ENCODE assay signal across 10 cellular contexts in the genomic region with DNA sequence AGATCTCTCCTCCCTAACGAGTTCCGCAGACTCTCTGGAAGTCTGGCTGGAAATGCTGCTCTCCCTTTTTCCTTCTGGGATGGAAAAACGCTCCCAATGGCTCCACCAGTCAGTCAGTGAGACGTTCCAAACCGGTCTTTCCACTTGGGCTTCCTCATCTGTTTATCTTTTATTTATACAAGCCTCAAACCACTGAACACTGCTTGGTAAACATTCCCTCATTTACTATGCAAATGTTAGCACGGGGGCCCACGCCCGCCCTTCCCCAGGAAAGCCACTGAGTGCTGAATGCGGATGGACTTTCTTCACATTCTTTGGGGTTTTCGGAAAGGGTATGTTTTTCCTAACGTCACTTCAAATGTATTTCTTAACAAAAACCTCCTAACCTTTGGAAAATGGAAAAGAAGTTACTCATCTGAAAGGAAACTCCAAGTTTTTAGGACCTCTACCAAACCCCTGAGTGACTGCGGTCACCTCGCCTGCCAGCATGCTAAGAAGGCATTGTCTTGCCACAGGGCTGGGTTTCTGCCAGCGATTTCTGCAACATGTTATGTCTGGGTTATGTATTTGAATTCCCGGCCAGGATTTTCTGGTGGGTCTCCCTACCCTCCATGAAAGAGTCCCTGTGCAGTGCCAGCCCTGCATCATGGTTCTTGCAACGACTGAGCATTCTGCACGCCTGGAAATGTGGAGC. TPM values are rescaled to one million over a fixed set of nuclear protein-coding genes. Genes with fewer than 3 reads are reported as not detected.
DNase-seq lines count a peak whose midpoint lies in the region; ATAC-seq, FAIRE-seq and TF ChIP-seq lines count a peak whose summit lies in the region.
"Had no signal": no experiment of that assay in that cellular context is flagged by ENCODE, and none has a peak within 500 bp of the region (broad histone marks: within the 10 kb centered on the region; RNA-seq: fewer than 3 reads in every experiment).

No MANE protein-coding gene starts in this region.

- H3K9me3 ChIP-seq in endocrine pancreas (ENCODE audit: control insufficient read depth, low read length) (no peaks in the 10 kb centered on the region), trophoblast cell (ENCODE audit: insufficient read depth, low read depth, low read length) (peaks cover 2% of the 10 kb centered on the region)

- H4K8ac ChIP-seq in trophoblast cell (ENCODE audit: low read depth, low read length): no peak overlapping the region

- H4K91ac ChIP-seq in trophoblast cell (ENCODE audit: low read depth, low read length): no peak overlapping the region

- FAIRE-seq in H54 (lab: Jason Lieb, UNC): no peak
- FAIRE-seq: islet of Langerhans had no signal

- H3K4me3 ChIP-seq in endocrine pancreas (ENCODE audit: control insufficient read depth, insufficient read depth, low read length) (peak overlapping the region; percentile 4), trophoblast cell (ENCODE audit: low read depth, low read length) (no peak overlapping the region)

- DNase-seq in EH (ENCODE audit: low read depth) (peak; percentile 58), NCI-H2196 treated with DMSO at 0.1 percent for 48 hours (lab: John Stamatoyannopoulos, UW; ENCODE audit: unreplicated experiment) (peak; percentile 52), trophoblast cell (peak in 1 of 2 donors; percentile 35), pons (ENCODE audit: low spot score) (no peak), caudate nucleus (lab: John Stamatoyannopoulos, UW) (no peak), H54 (ENCODE audit: insufficient read length, low spot score) (no peak)
- DNase-seq: activated T-cell treated with anti-CD3 and anti-CD28 coated beads, Interleukin-2, amount 50 U/mL, for 4 hours had no signal

- H2BK12ac ChIP-seq in trophoblast cell (ENCODE audit: low read length): no peak overlapping the region

- H3K27ac ChIP-seq in trophoblast cell (ENCODE audit: low read depth, low read length) (no peak overlapping the region), caudate nucleus (ENCODE audit: low read depth, low read length) (no peak overlapping the region)

- H2BK120ac ChIP-seq in trophoblast cell (ENCODE audit: insufficient read depth, low read length, poor library complexity): no peak overlapping the region

- no peak overlapping the region for H2AK5ac ChIP-seq in trophoblast cell (ENCODE audit: low read length)

- H3K18ac ChIP-seq in trophoblast cell (ENCODE audit: low read length): no peak overlapping the region

- no peak overlapping the region for H3K4ac ChIP-seq in trophoblast cell (ENCODE audit: low read depth, low read length)

- H3K9ac ChIP-seq in endocrine pancreas (ENCODE audit: control insufficient read depth, insufficient read depth, low read length): no peak overlapping the region
- H3K9ac ChIP-seq in trophoblast cell (ENCODE audit: low read length): no peak overlapping the region

- H3K36me3 ChIP-seq in endocrine pancreas (ENCODE audit: control insufficient read depth, insufficient read depth, low read length): no peaks in the 10 kb centered on the region
- no peaks in the 10 kb centered on the region for H3K36me3 ChIP-seq in trophoblast cell (ENCODE audit: control insufficient read depth in 1 of 2, insufficient read depth in 2 of 2, low read length in 2 of 2)

- peak overlapping the region; percentile 11 for H2AFZ ChIP-seq in trophoblast cell (ENCODE audit: insufficient read depth, low read length, poor library complexity)

- no peak overlapping the region for H2BK5ac ChIP-seq in trophoblast cell (ENCODE audit: low read depth, low read length, poor library complexity)

- H3K4me2 ChIP-seq in trophoblast cell (ENCODE audit: low read length): no peak overlapping the region

- no peaks in the 10 kb centered on the region for H3K79me2 ChIP-seq in trophoblast cell (ENCODE audit: control insufficient read depth, insufficient read depth, low read length, poor library complexity)

- H3K23ac ChIP-seq in trophoblast cell (ENCODE audit: low read length): no peak overlapping the region

- H3K14ac ChIP-seq in trophoblast cell (ENCODE audit: low read length): no peak overlapping the region

- WGBS in trophoblast cell (ENCODE audit: extremely low coverage, insufficient coverage, insufficient read length): no CpG with 5 or more reads among the region's 17 CpGs

- no peaks in the 10 kb centered on the region for H3K79me1 ChIP-seq in trophoblast cell (ENCODE audit: low read length)

- TF ChIP-seq POLR2A in H54 (IDR thresholded peaks at IDR 0.05; ENCODE audit: low read depth, low read length): no peak

- no peak overlapping the region for H4K12ac ChIP-seq in trophoblast cell (ENCODE audit: low read depth, low read length)

- no peaks in the 10 kb centered on the region for H3K4me1 ChIP-seq in endocrine pancreas (ENCODE audit: control insufficient read depth, insufficient read depth, low read length)
- H3K4me1 ChIP-seq in trophoblast cell (ENCODE audit: control insufficient read depth in 1 of 2, insufficient read depth in 2 of 2, low read length in 2 of 2): peaks cover 5 to 7% of the 10 kb centered on the region in 2 experiments

- no peak for ATAC-seq in GM18519 (IDR thresholded peaks at IDR 0.05; ENCODE audit: low FRiP score, unreplicated experiment)
- ATAC-seq: activated T-cell treated with anti-CD3 and anti-CD28 coated beads, Interleukin-2, amount 50 U/mL, for 4 hours had no signal

- no peaks in the 10 kb centered on the region for H3K27me3 ChIP-seq in endocrine pancreas (ENCODE audit: control insufficient read depth, insufficient read depth, low read length)
- H3K27me3 ChIP-seq in trophoblast cell (ENCODE audit: insufficient read depth, low read length): no peaks in the 10 kb centered on the region

RNA-seq across cellular contexts. Expression of gene UMODL1, which starts 14.0 kb away (rescaled TPM):
- not detected in 2 replicates for polyA plus RNA-seq in trophoblast cell (2013)

RNA-seq across cellular contexts. Expression of gene ZBTB21, which starts 47.0 kb away (rescaled TPM):
- polyA plus RNA-seq in trophoblast cell (2013): 7.5 TPM in 2 replicates

Comparison
In these comparisons a context has a peak if more than half of its experiments do, and no peak if none do; other contexts are left out.
1. DNase-seq: peak in EH (single experiment) and NCI-H2196 treated with DMSO at 0.1 percent for 48 hours (single experiment); none in pons (single experiment), caudate nucleus (0 of 61) and H54 (single experiment).